Comparison of ENCODE assay signal across 28 cellular contexts in the genomic region with DNA sequence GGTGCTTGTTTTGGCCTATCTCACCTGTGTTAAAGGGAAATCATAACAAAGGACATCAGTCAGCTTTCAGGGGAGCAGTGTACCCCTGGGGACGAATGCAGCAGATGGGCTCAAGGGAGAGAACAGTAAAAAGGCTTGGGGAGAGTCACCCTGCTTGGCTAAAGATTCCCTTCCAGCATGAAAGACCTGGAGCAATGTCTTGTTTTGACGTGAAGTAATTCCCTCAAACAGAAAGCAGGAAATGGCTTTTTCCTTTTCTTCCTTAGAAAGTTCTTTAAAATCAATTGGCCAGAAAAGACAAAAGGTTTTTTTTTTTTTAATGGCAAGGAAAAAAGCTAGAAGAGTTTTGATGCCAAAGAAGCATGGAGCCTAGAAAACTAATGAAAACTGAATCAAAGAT.
"Had no signal": no experiment of that assay in that cellular context is flagged by ENCODE, and none has a peak within 500 bp of the region (broad histone marks: within the 10 kb centered on the region; RNA-seq: fewer than 3 reads in every experiment).

No MANE protein-coding gene starts in this region.

- H2AFZ ChIP-seq: neural progenitor cell, parathyroid adenoma had no signal

- H3K27ac ChIP-seq: left lung, lower lobe of right lung, neural progenitor cell, neutrophil, parathyroid adenoma, right atrium auricular region, right lobe of liver, tibial nerve, uterus had no signal

- H3K4me3 ChIP-seq: left lung, lower lobe of right lung, neural progenitor cell, right atrium auricular region, right lobe of liver, smooth muscle cell, tibial nerve, uterus had no signal

- ATAC-seq: left colon; left lung; lower lobe of right lung; naive thymus-derived CD8-positive, alpha-beta T cell; right lobe of liver; stimulated activated memory B cell treated with anti-CD40 and anti-IgM and Interleukin-4, amounts not matched to agents 10 μg/mL and 1 μg/mL and 100 μg/mL, for 72 hours; stimulated activated naive CD8-positive, alpha-beta T cell treated with anti-CD3 and anti-CD28 coated beads, Interleukin-15, amount 100 ng/mL, for 72 hours had no signal

- H3K4me3 Mint-ChIP-seq: immature natural killer cell; naive thymus-derived CD8-positive, alpha-beta T cell; nephron; neural progenitor cell; stimulated activated memory B cell treated with anti-CD40 and anti-IgM and Interleukin-4, amounts not matched to agents 10 μg/mL and 1 μg/mL and 100 μg/mL, for 72 hours; stimulated activated naive CD8-positive, alpha-beta T cell treated with anti-CD3 and anti-CD28 coated beads, Interleukin-15, amount 100 ng/mL, for 72 hours; type B pancreatic cell had no signal

- H3K4me1 ChIP-seq: left lung, lower lobe of right lung, parathyroid adenoma, right atrium auricular region, right lobe of liver, tibial nerve, uterus had no signal

- FAIRE-seq: islet of Langerhans, kidney had no signal

- H3K79me2 ChIP-seq: parathyroid adenoma had no signal

- H3K9ac ChIP-seq: neural progenitor cell, parathyroid adenoma had no signal

- H3K27ac Mint-ChIP-seq: immature natural killer cell; naive thymus-derived CD8-positive, alpha-beta T cell; nephron; neural progenitor cell; stimulated activated memory B cell treated with anti-CD40 and anti-IgM and Interleukin-4, amounts not matched to agents 10 μg/mL and 1 μg/mL and 100 μg/mL, for 72 hours; type B pancreatic cell had no signal

- H3K9me3 Mint-ChIP-seq: immature natural killer cell; naive thymus-derived CD8-positive, alpha-beta T cell; nephron; neural progenitor cell; stimulated activated memory B cell treated with anti-CD40 and anti-IgM and Interleukin-4, amounts not matched to agents 10 μg/mL and 1 μg/mL and 100 μg/mL, for 72 hours; stimulated activated naive CD8-positive, alpha-beta T cell treated with anti-CD3 and anti-CD28 coated beads, Interleukin-15, amount 100 ng/mL, for 72 hours; type B pancreatic cell had no signal

- H3K4me1 Mint-ChIP-seq: immature natural killer cell; naive thymus-derived CD8-positive, alpha-beta T cell; nephron; neural progenitor cell; stimulated activated memory B cell treated with anti-CD40 and anti-IgM and Interleukin-4, amounts not matched to agents 10 μg/mL and 1 μg/mL and 100 μg/mL, for 72 hours; stimulated activated naive CD8-positive, alpha-beta T cell treated with anti-CD3 and anti-CD28 coated beads, Interleukin-15, amount 100 ng/mL, for 72 hours had no signal

- H3K27me3 Mint-ChIP-seq: naive thymus-derived CD8-positive, alpha-beta T cell; stimulated activated memory B cell treated with anti-CD40 and anti-IgM and Interleukin-4, amounts not matched to agents 10 μg/mL and 1 μg/mL and 100 μg/mL, for 72 hours; stimulated activated naive CD8-positive, alpha-beta T cell treated with anti-CD3 and anti-CD28 coated beads, Interleukin-15, amount 100 ng/mL, for 72 hours; type B pancreatic cell had no signal

- DNase-seq: immature natural killer cell; kidney; left colon; left lung; lower lobe of right lung; mammary epithelial cell; mesenchymal stem cell; naive thymus-derived CD8-positive, alpha-beta T cell; occipital lobe; right lobe of liver; stimulated activated CD4-positive, alpha-beta T cell treated with anti-CD3 and anti-CD28 coated beads, Interleukin-1b, Interleukin-23, amount 100 ng/mL, for 48 hours; stimulated activated CD4-positive, alpha-beta T cell treated with anti-CD3 and anti-CD28 coated beads, Interleukin-2, amount 100 ng/mL, for 48 hours; stimulated activated CD4-positive, alpha-beta T cell treated with anti-CD3 and anti-CD28 coated beads, Interleukin-4, amount 100 ng/mL, for 4 hours; stimulated activated CD8-positive, alpha-beta memory T cell treated with anti-CD3 and anti-CD28 coated beads, Interleukin-4, amount 100 ng/mL, for 48 hours; stimulated activated naive CD4-positive, alpha-beta T cell treated with Interleukin-2 at 50 U/mL for 16 hours; stimulated activated naive CD8-positive, alpha-beta T cell treated with anti-CD3 and anti-CD28 coated beads, Interleukin-15, amount 100 ng/mL, for 72 hours; substantia nigra; uterus had no signal

- H3K36me3 ChIP-seq: neural progenitor cell, uterus had no signal

- H3K27me3 ChIP-seq: left lung, neural progenitor cell, neutrophil, right atrium auricular region, right lobe of liver, tibial nerve, uterus had no signal

- H3K9me3 ChIP-seq: left lung, lower lobe of right lung, right atrium auricular region, right lobe of liver, tibial nerve, uterus had no signal

- H3K4me2 ChIP-seq: neural progenitor cell, smooth muscle cell had no signal
